1 cellular context compared by ENCODE assay signal in the genomic region with DNA sequence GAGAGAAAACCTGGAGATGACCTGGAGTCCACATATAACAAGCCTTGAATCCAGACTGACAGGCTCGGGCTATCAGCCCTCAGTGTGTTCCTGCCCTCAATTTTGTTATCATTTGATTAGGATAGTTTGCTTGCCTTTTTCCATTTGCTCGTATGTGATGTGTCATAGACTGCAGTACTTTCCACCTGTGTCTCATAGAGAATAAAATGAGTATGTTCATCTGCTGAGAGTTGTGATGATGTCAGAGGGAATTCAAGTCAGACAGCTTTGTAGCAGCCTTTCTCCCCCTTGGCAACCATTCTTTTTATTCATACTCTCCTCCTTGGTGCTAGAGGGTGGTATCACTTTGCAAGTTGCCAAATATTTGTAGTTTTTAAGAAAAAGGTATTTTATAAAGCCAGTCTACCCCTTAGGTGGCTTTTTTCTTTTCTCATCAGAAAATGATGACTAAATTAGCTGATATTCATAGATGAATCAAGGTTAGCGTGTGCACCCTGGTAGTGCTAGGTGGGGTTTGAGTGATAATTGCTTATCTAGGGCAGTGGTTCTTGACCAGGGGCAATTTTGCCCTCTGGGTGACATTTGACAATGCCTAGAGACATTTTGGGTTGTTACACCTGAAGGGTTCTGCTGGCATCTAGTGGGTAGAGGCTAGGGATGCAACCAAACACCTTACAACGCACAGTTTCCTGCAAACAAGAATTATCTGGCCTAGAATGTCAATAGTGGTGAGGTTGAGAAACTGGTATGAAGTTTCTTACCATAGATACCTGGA.
TF ChIP-seq lines count a peak whose summit lies in the region.

No MANE protein-coding gene starts in this region.

TF ChIP-seq in HEK293, 187 proteins besides CTCF, POLR2A, EP300 and RAD21 (continued from another document):
- TF ChIP-seq, protein P1, sequence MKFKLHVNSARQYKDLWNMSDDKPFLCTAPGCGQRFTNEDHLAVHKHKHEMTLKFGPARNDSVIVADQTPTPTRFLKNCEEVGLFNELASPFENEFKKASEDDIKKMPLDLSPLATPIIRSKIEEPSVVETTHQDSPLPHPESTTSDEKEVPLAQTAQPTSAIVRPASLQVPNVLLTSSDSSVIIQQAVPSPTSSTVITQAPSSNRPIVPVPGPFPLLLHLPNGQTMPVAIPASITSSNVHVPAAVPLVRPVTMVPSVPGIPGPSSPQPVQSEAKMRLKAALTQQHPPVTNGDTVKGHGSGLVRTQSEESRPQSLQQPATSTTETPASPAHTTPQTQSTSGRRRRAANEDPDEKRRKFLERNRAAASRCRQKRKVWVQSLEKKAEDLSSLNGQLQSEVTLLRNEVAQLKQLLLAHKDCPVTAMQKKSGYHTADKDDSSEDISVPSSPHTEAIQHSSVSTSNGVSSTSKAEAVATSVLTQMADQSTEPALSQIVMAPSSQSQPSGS (tag by site-specific recombination; IDR thresholded peaks at IDR 0.05; ENCODE audit: low read depth) = no peak; the same call in 1 of the 2 replicates
- TF ChIP-seq, protein P2, sequence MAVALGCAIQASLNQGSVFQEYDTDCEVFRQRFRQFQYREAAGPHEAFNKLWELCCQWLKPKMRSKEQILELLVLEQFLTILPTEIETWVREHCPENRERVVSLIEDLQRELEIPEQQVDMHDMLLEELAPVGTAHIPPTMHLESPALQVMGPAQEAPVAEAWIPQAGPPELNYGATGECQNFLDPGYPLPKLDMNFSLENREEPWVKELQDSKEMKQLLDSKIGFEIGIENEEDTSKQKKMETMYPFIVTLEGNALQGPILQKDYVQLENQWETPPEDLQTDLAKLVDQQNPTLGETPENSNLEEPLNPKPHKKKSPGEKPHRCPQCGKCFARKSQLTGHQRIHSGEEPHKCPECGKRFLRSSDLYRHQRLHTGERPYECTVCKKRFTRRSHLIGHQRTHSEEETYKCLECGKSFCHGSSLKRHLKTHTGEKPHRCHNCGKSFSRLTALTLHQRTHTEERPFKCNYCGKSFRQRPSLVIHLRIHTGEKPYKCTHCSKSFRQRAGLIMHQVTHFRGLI (tag by site-specific recombination; IDR thresholded peaks at IDR 0.05) = no peak
